ENCODE assay signal across 9 cellular contexts in the genomic region with DNA sequence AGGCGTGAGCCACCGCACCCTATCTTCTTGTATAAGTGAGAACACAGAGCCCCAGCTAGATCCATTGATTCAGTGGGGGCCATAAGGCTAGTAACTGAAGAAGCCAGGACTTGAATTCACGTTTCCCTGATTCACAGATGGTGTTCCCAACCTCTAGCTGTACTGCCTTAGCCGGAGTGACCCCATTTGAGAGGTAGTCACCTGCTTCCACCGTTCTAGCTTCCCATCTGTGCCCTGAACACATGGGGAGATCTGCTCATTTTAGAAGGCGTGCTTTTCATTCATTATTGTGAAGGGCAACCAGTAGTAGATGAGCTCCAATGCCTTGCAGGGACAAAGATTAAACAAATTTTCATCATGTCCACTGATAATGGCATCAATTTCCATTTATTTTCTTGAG.
"Had no signal": no experiment of that assay in that cellular context is flagged by ENCODE, and none has a peak within 500 bp of the region (broad histone marks: within the 10 kb centered on the region; RNA-seq: fewer than 3 reads in every experiment).

No MANE protein-coding gene starts in this region.

- DNase-seq: GM23248, GOT3, H7, H9, HCEC 1CT, HFFc6 had no signal

- H2AFZ ChIP-seq: GM23248, GM23338 had no signal

- H3K4me3 ChIP-seq: GM23248, GM23338, HAP-1 had no signal

- H3K4me3 Mint-ChIP-seq: GM23338, H9, HFFc6 had no signal

- H3K9me3 ChIP-seq: HAP-1 had no signal

- H3K9me3 Mint-ChIP-seq: GM23338, H9, HFFc6 had no signal

- H3K27ac Mint-ChIP-seq: GM23338, H9, HFFc6 had no signal

- ATAC-seq: GM23338, HCT116 had no signal

- H3K27ac ChIP-seq: GM23248 had no signal

- H3K4me1 Mint-ChIP-seq: GM23338, H9 had no signal

- H3K4me2 ChIP-seq: GM23338 had no signal

- H3K9ac ChIP-seq: GM23248 had no signal

- H3K4me1 ChIP-seq: HAP-1 had no signal

- H3K36me3 ChIP-seq: HAP-1 had no signal
